8 cellular contexts compared by ENCODE assay signal in the genomic region with DNA sequence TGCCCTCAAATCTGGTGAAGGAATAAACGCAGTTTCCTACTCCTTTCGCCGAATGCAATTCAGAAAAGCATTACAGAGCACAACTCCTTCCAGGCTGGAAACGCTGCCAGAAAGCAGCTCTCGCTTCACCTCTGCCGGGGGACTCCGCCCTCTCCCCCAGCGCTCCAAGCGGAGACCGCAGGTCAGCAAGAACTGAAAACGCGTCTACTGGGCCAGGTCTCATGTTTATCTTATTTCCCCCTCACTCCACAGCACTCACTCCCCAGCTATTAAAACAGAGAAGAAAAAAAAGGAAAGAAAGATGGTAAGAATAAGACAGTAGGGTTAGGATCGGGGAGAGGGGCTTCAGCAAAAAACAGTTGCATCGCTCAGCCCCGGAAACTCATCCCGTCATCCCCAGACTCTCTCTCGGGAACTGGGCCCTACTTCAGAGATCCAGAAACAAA. TPM values are rescaled to one million over a fixed set of nuclear protein-coding genes. Genes with fewer than 3 reads are reported as not detected.
DNase-seq lines count a peak whose midpoint lies in the region; ATAC-seq and TF ChIP-seq lines count a peak whose summit lies in the region.

No MANE protein-coding gene starts in this region.

- no peak for TF ChIP-seq POLR2A in esophagus muscularis mucosa (IDR thresholded peaks at IDR 0.05; ENCODE audit: low read depth)

- H3K4me1 ChIP-seq in Panc1 (ENCODE audit: control insufficient read depth, insufficient read depth, low read length), result peaks cover 11% of the 10 kb centered on the region
- H3K4me1 ChIP-seq in esophagus muscularis mucosa, result peaks cover 12 to 35% (median 32%) of the 10 kb centered on the region in 4 donors

- BruUV-seq in Panc1 (replicated peaks; lab: Mats Ljungman, UMichigan), result TSS peak; percentile 93

- no peak for TF ChIP-seq EP300 in esophagus muscularis mucosa (IDR thresholded peaks at IDR 0.05)

- H3K27ac Mint-ChIP-seq in IgD-negative memory B cell, result peak overlapping the region; percentile 96 to 99 (median 96)
- peak overlapping the region; percentile 97 for H3K27ac Mint-ChIP-seq in activated T-cell treated with anti-CD3 and anti-CD28 coated beads, Interleukin-2, amount 50 U/mL, for 72 hours
- H3K27ac Mint-ChIP-seq in stimulated activated effector memory CD8-positive, alpha-beta T cell treated with anti-CD3 and anti-CD28 coated beads, Interleukin-12 subunit alpha, Interleukin-12 subunit beta, amount 100 ng/mL, for 72 hours, result peak overlapping the region; percentile 98

- intact Hi-C loops in Panc1 (cut with micrococcal nuclease; ENCODE audit: unreplicated experiment), result no loop called here
- intact Hi-C loops in esophagus muscularis mucosa (cut with DNase I), result loop anchor here (2.0 kb wide), 1 partner anchor 68 kb away; the partner anchor contains the start of gene TRAF5

- CTCF ChIA-PET in Panc1 (lab: Charles Lee), result interaction anchor here (0.7 kb wide), 2 partner anchors 9 to 450 kb away, joined by 3 read pairs; no protein-coding TSS in a partner anchor

- H3K27me3 Mint-ChIP-seq in IgD-negative memory B cell, result no peaks in the 10 kb centered on the region
- H3K27me3 Mint-ChIP-seq in activated T-cell treated with anti-CD3 and anti-CD28 coated beads, Interleukin-2, amount 50 U/mL, for 72 hours (ENCODE audit: low read depth), result no peaks in the 10 kb centered on the region

- H3K27me3 ChIP-seq in Panc1 (ENCODE audit: control insufficient read depth, insufficient read depth, low read length) (no peaks in the 10 kb centered on the region), esophagus muscularis mucosa (no peaks in the 10 kb centered on the region)

- H3K9me3 ChIP-seq in Panc1 (ENCODE audit: control insufficient read depth, insufficient read depth, low read depth, low read length) (no peaks in the 10 kb centered on the region), esophagus muscularis mucosa (no peaks in the 10 kb centered on the region)

- TF ChIP-seq CTCF in Panc1 (IDR thresholded peaks at IDR 0.05) (no peak), esophagus muscularis mucosa (IDR thresholded peaks at IDR 0.05) (no peak)

- H3K4me3 Mint-ChIP-seq in IgD-negative memory B cell, result peak overlapping the region; percentile 86 to 98 (median 95)
- peak overlapping the region; percentile 87 to 97 for H3K4me3 Mint-ChIP-seq in activated T-cell treated with anti-CD3 and anti-CD28 coated beads, Interleukin-2, amount 50 U/mL, for 72 hours
- H3K4me3 Mint-ChIP-seq in stimulated activated effector memory CD8-positive, alpha-beta T cell treated with anti-CD3 and anti-CD28 coated beads, Interleukin-12 subunit alpha, Interleukin-12 subunit beta, amount 100 ng/mL, for 72 hours, result peak overlapping the region; percentile 94

- in situ Hi-C loops in Panc1 (cut with HindIII; ENCODE audit: low pct_unique_long_range_greater_than_20kb, low sequenced_read_pairs), result no loop called here

- DNase-seq in COLO829 (ENCODE audit: low spot score) (peak; percentile 77), Panc1 (ENCODE audit: low read depth, low spot score) (no peak), esophagus muscularis mucosa (ENCODE audit: extremely low spot score) (peak; percentile 94), myocyte (ENCODE audit: low read depth) (peak; percentile 85)
- DNase-seq in activated T-cell treated with anti-CD3 and anti-CD28 coated beads, Interleukin-2, amount 50 U/mL, for 72 hours, result peak; percentile 69 to 72
- peak; percentile 27 to 79 for DNase-seq in stimulated activated effector memory CD8-positive, alpha-beta T cell treated with anti-CD3 and anti-CD28 coated beads, Interleukin-12 subunit alpha, Interleukin-12 subunit beta, amount 100 ng/mL, for 72 hours (ENCODE audit: low spot score in 2 of 2)

- ATAC-seq in GM21528 (IDR thresholded peaks at IDR 0.05; ENCODE audit: low FRiP score, unreplicated experiment) (peak; percentile 36), Panc1 (peak; percentile 28; the same call in 1 of the 2 replicates)
- peak in 1 of 2 donors; percentile 26 for ATAC-seq in activated T-cell treated with anti-CD3 and anti-CD28 coated beads, Interleukin-2, amount 50 U/mL, for 72 hours (replicated peaks in 1 of 2)
- ATAC-seq in stimulated activated effector memory CD8-positive, alpha-beta T cell treated with anti-CD3 and anti-CD28 coated beads, Interleukin-12 subunit alpha, Interleukin-12 subunit beta, amount 100 ng/mL, for 72 hours, result peak; percentile 34

- POLR2A ChIA-PET in Panc1 (lab: Charles Lee), result no interaction called here

- under 1% methylated on average over 17 of the region's 17 CpGs for WGBS in esophagus muscularis mucosa

- H3K27ac ChIP-seq in Panc1 (ENCODE audit: low read length), result peak overlapping the region; percentile 97
- H3K27ac ChIP-seq in esophagus muscularis mucosa (replicated peaks in 1 of 4), result peak overlapping the region; percentile 99 to 100 (median 99)

- peaks cover 15 to 21% (median 15%) of the 10 kb centered on the region in 3 donors for H3K4me1 Mint-ChIP-seq in IgD-negative memory B cell
- H3K4me1 Mint-ChIP-seq in activated T-cell treated with anti-CD3 and anti-CD28 coated beads, Interleukin-2, amount 50 U/mL, for 72 hours (ENCODE audit: low read depth), result peaks cover 15% of the 10 kb centered on the region
- peaks cover 19% of the 10 kb centered on the region for H3K4me1 Mint-ChIP-seq in stimulated activated effector memory CD8-positive, alpha-beta T cell treated with anti-CD3 and anti-CD28 coated beads, Interleukin-12 subunit alpha, Interleukin-12 subunit beta, amount 100 ng/mL, for 72 hours

- H3K9me3 Mint-ChIP-seq in IgD-negative memory B cell, result no peaks in the 10 kb centered on the region
- H3K9me3 Mint-ChIP-seq in activated T-cell treated with anti-CD3 and anti-CD28 coated beads, Interleukin-2, amount 50 U/mL, for 72 hours, result no peaks in the 10 kb centered on the region
- no peaks in the 10 kb centered on the region for H3K9me3 Mint-ChIP-seq in stimulated activated effector memory CD8-positive, alpha-beta T cell treated with anti-CD3 and anti-CD28 coated beads, Interleukin-12 subunit alpha, Interleukin-12 subunit beta, amount 100 ng/mL, for 72 hours

- H3K4me3 ChIP-seq in Panc1 (ENCODE audit: low read depth in 2 of 2, low read length in 2 of 2), result peak overlapping the region; percentile 82 to 95
- H3K4me3 ChIP-seq in esophagus muscularis mucosa, result peak overlapping the region; percentile 96 to 99 (median 98)

- H3K36me3 Mint-ChIP-seq in IgD-negative memory B cell, result no peaks in the 10 kb centered on the region
- H3K36me3 Mint-ChIP-seq in activated T-cell treated with anti-CD3 and anti-CD28 coated beads, Interleukin-2, amount 50 U/mL, for 72 hours (ENCODE audit: insufficient read depth in 2 of 2), result peaks cover 4 to 13% of the 10 kb centered on the region in 2 donors
- H3K36me3 Mint-ChIP-seq in stimulated activated effector memory CD8-positive, alpha-beta T cell treated with anti-CD3 and anti-CD28 coated beads, Interleukin-12 subunit alpha, Interleukin-12 subunit beta, amount 100 ng/mL, for 72 hours, result peaks cover 38% of the 10 kb centered on the region

- H3K36me3 ChIP-seq in Panc1 (ENCODE audit: control insufficient read depth, insufficient read depth, low read length) (peaks cover 6% of the 10 kb centered on the region), esophagus muscularis mucosa (peaks cover 0 to 3% (median 0%) of the 10 kb centered on the region in 4 donors)

RNA-seq across cellular contexts. Expression of gene RCOR3, which starts 0.8 kb away (rescaled TPM):
- polyA plus RNA-seq in IgD-negative memory B cell, result 37.5 TPM
- total RNA-seq in Panc1 (2021; ENCODE audit: unreplicated experiment), result 40.4 TPM
- polyA plus RNA-seq in Panc1 (2012; ENCODE audit: insufficient read length), result 21.2 TPM
- total RNA-seq in activated T-cell treated with anti-CD3 and anti-CD28 coated beads, Interleukin-2, amount 50 U/mL, for 72 hours, result 10 to 100 TPM; 50.2 to 61.0 TPM
- total RNA-seq in esophagus muscularis mucosa, result 10 to 100 TPM; 21.7 to 38.0 (median 37.7) TPM
- total RNA-seq in myocyte, result 28.4 and 38.0 TPM in 2 replicates
- polyA plus RNA-seq in myocyte (2012), result 35.0 TPM
